6 cellular contexts compared by ENCODE assay signal in genomic region chr15:82474596-82475325, GRCh38. TPM values are rescaled to one million over a fixed set of nuclear protein-coding genes. Genes with fewer than 3 reads are reported as not detected.
A peak's percentile ranks its signal among the peaks of the same experiment; 100 is the strongest.
DNase-seq lines count a peak whose midpoint lies in the region; ATAC-seq, FAIRE-seq and TF ChIP-seq lines count a peak whose summit lies in the region.
"Not testable (repeated sequence)": the region's sequence is repeated elsewhere in the genome, so short reads cannot be mapped to it uniquely, and the experiment has no call there.

No MANE protein-coding gene starts in this region.

- not testable (repeated sequence) for H3K36me3 Mint-ChIP-seq in endodermal cell (ENCODE audit: low read depth); osteocyte (ENCODE audit: unreplicated experiment)

- H3K27me3 Mint-ChIP-seq in endodermal cell (ENCODE audit: insufficient read depth); osteocyte (ENCODE audit: unreplicated experiment): not testable (repeated sequence)

- not testable (repeated sequence) for H3K9me3 ChIP-seq in K562 (replicated peaks; ENCODE audit: control insufficient read depth, insufficient read depth, low read depth, low read length); endodermal cell (ENCODE audit: control insufficient read depth, low read length); sigmoid colon

- CTCF ChIA-PET in RWPE1 (lab: Yijun Ruan, JAX); K562 (lab: Yijun Ruan, JAX; ENCODE audit: low intra/inter-chr PET ratio): not testable (repeated sequence)

- intact Hi-C loops in K562 (cut with micrococcal nuclease); sigmoid colon (cut with DNase I): not testable (repeated sequence)

- H3K36me3 ChIP-seq in K562 (ENCODE audit: control insufficient read depth, insufficient read depth, low read length); endodermal cell (ENCODE audit: control insufficient read depth, insufficient read depth, low read length); sigmoid colon: not testable (repeated sequence)

- not testable (repeated sequence) for H3K4me1 Mint-ChIP-seq in endodermal cell; osteocyte (ENCODE audit: unreplicated experiment)

- not testable (repeated sequence) for TF ChIP-seq POLR2A in K562 (conservative IDR thresholded peaks at IDR 0.05); sigmoid colon (IDR thresholded peaks at IDR 0.05)

- H3K4me3 Mint-ChIP-seq in endodermal cell; osteocyte (ENCODE audit: unreplicated experiment): not testable (repeated sequence)

- H3K9me1 ChIP-seq in K562 (ENCODE audit: control insufficient read depth, insufficient read depth, low read length) = not testable (repeated sequence)

- not testable (repeated sequence) for DNase-seq in RWPE1 (ENCODE audit: low spot score); K562 (ENCODE audit: extremely low read depth in 1 of 4, low spot score in 3 of 4)
- DNase-seq in endodermal cell (peak; percentile 15), islet precursor cell (peak; percentile 9), osteocyte (ENCODE audit: extremely low spot score, unreplicated experiment) (peak; percentile 84), sigmoid colon (peak; percentile 54)

- H2AFZ ChIP-seq in K562 (ENCODE audit: low read depth, low read length) = not testable (repeated sequence)

- TF ChIP-seq CTCF in RWPE1 (conservative IDR thresholded peaks at IDR 0.05; ENCODE audit: low read depth); K562 (IDR thresholded peaks at IDR 0.05 in 2 of 3, conservative IDR thresholded peaks at IDR 0.05 in 1 of 3; ENCODE audit: insufficient read depth in 2 of 3, low read depth in 1 of 3, low read length in 3 of 3); endodermal cell (conservative IDR thresholded peaks at IDR 0.05); osteocyte (IDR thresholded peaks at IDR 0.05); sigmoid colon (IDR thresholded peaks at IDR 0.05): not testable (repeated sequence)

- TF ChIP-seq RAD21 in K562 (CRISPR knock-in tag; conservative IDR thresholded peaks at IDR 0.05 in 1 of 2, IDR thresholded peaks at IDR 0.05 in 1 of 2) = not testable (repeated sequence)

- ATAC-seq in K562 = not testable (repeated sequence)

- not testable (repeated sequence) for TF ChIP-seq EP300 in K562 (IDR thresholded peaks at IDR 0.05; ENCODE audit: low read length); sigmoid colon (IDR thresholded peaks at IDR 0.05)

- not testable (repeated sequence) for BruUV-seq in K562 (replicated peaks; lab: Mats Ljungman, UMichigan)

- not testable (repeated sequence) for H3K27ac Mint-ChIP-seq in endodermal cell; osteocyte (ENCODE audit: unreplicated experiment)

- H3K4me3 ChIP-seq in K562; endodermal cell (ENCODE audit: low read length); sigmoid colon: not testable (repeated sequence)

- not testable (repeated sequence) for H3K4me2 ChIP-seq in K562 (ENCODE audit: insufficient read depth, low read length)

- POLR2A ChIA-PET in RWPE1 (lab: Yijun Ruan, JAX; ENCODE audit: low non-redundant PET); K562 (lab: Yijun Ruan, JAX): not testable (repeated sequence)

- peaks cover 0 to 14% of the 10 kb centered on the region in 2 experiments; a peak in 2 of 5 replicates for H3K4me1 ChIP-seq in K562 (replicated peaks in 1 of 2; ENCODE audit: control insufficient read depth in 2 of 2, insufficient read depth in 2 of 2, low read length in 2 of 2)
- H3K4me1 ChIP-seq in endodermal cell (ENCODE audit: control insufficient read depth, insufficient read depth, low read length); sigmoid colon: not testable (repeated sequence)

- not testable (repeated sequence) for FAIRE-seq in K562 (lab: Jason Lieb, UNC)

- H3K9me3 Mint-ChIP-seq in endodermal cell; osteocyte (ENCODE audit: unreplicated experiment): not testable (repeated sequence)

- WGBS in K562 (ENCODE audit: insufficient coverage, low coverage, missing lambda C conversion rate) = 87% methylated on average over 5 of the region's 22 CpGs
- WGBS in endodermal cell (ENCODE audit: insufficient coverage in 1 of 2, insufficient read length in 1 of 2), 2 experiments = 100% methylated on average over 5 of the region's 22 CpGs; no CpG with 5 or more reads in 1 of the 2 experiments
- 89 to 95% methylated on average over 19 of the region's 22 CpGs for WGBS in sigmoid colon, 2 donors

- not testable (repeated sequence) for H3K27me3 ChIP-seq in K562 (ENCODE audit: control insufficient read depth in 2 of 2, insufficient read depth in 2 of 2, low read length in 2 of 2); endodermal cell (ENCODE audit: control insufficient read depth, insufficient read depth, low read length, poor library complexity, severe bottlenecking); sigmoid colon

- peak overlapping the region; percentile 20 for H3K27ac ChIP-seq in RWPE1
- not testable (repeated sequence) for H3K27ac ChIP-seq in K562 (ENCODE audit: extremely low read depth, low read depth, low read length); endodermal cell (ENCODE audit: low read depth, low read length); sigmoid colon

- not testable (repeated sequence) for H3K79me2 ChIP-seq in K562 (ENCODE audit: control insufficient read depth, insufficient read depth, low read length)

- not testable (repeated sequence) for H3K9ac ChIP-seq in K562 (ENCODE audit: insufficient read depth in 1 of 2, low read depth in 2 of 2, low read length in 2 of 2); endodermal cell (ENCODE audit: extremely low read depth, low read length, poor library complexity, severe bottlenecking)

- in situ Hi-C loops in K562 (cut with MboI) = loop anchor here (5.0 to 25.0 kb wide), 3 partner anchors 1728 to 2000 kb away; no protein-coding TSS in a partner anchor

- not testable (repeated sequence) for H4K20me1 ChIP-seq in K562 (replicated peaks; ENCODE audit: control insufficient read depth, insufficient read depth, low read length)

TF ChIP-seq in K562, 482 proteins besides CTCF, POLR2A, EP300 and RAD21:
- TF ChIP-seq POLR2G (IDR thresholded peaks at IDR 0.05; ENCODE audit: low read depth, low read length) = peak; percentile 47; the same call in 1 of the 2 replicates

RNA-seq across cellular contexts. Expression of gene GOLGA6L9, which starts 45.1 kb away (rescaled TPM):
- 8.5 and 32.2 TPM in 2 replicates for total RNA-seq in K562 (2011; cell fraction: chromatin; rRNA removed; ENCODE audit: low replicate concordance)
- 4.3 and 5.4 TPM in 2 replicates for total RNA-seq in K562 (2011; cell fraction: nucleolus; rRNA removed)
- 17.6 and 27.0 TPM in 2 replicates for total RNA-seq in K562 (2011; cell fraction: nucleoplasm; rRNA removed)
- 6.4 and 7.0 TPM in 2 replicates for total RNA-seq in K562 (2014; rRNA removed)
- total RNA-seq in K562 (2014; rRNA removed; fragmentation: Illumina TruSeq; extraction: Trizol) = 4.0 and 4.4 TPM in 2 replicates
- total RNA-seq in K562 (2015; rRNA removed; fragmentation: Illumina TruSeq; extraction: Trizol) = 4.9 and 5.8 TPM in 2 replicates
- 2.6 and 3.2 TPM in 2 replicates for total RNA-seq in K562 (2021)
- 5.7 and 6.8 TPM in 2 replicates for polyA plus RNA-seq in K562 (2011; rRNA removed)
- 0.72 and 1.5 TPM in 2 replicates for polyA plus RNA-seq in K562 (2011; cell fraction: cytosol; rRNA removed)
- 13.4 and 13.7 TPM in 2 replicates for polyA plus RNA-seq in K562 (2011; cell fraction: nucleus; rRNA removed)
- polyA plus RNA-seq in K562 (2012) = 4.4 and 8.5 TPM in 2 replicates
- polyA plus RNA-seq in K562 (2014; fragmentation: Illumina TruSeq; extraction: Trizol) = 6.7 and 7.0 TPM in 2 replicates
- 1 to 10 TPM; 1.1 to 1.2 TPM for polyA plus RNA-seq in K562 (2014; fragmentation: Nextera tagmentation; extraction: Ambion mirVana)
- polyA plus RNA-seq in K562 (2014; rRNA removed) = 7.9 and 11.4 TPM in 2 replicates
- 4.3 and 4.4 TPM in 2 replicates for polyA minus RNA-seq in K562 (2011; rRNA and poly(A)+ RNA removed)
- polyA minus RNA-seq in K562 (2011; cell fraction: cytosol; rRNA and poly(A)+ RNA removed) = 0.18 and 0.29 TPM in 2 replicates
- polyA minus RNA-seq in K562 (2011; cell fraction: nucleus; rRNA and poly(A)+ RNA removed) = 4.0 and 5.3 TPM in 2 replicates
- total RNA-seq in endodermal cell = 10 to 100 TPM in 1 of 2 donors, 1 to 10 TPM in 1; 8.1 to 11.4 TPM
- 12.4 TPM for polyA plus RNA-seq in endodermal cell (2013, experiment 1 of 2)
- 11.6 TPM for polyA plus RNA-seq in endodermal cell (2013, experiment 2 of 2)
- 2.6 and 2.8 TPM in 2 replicates for total RNA-seq in osteocyte
- total RNA-seq in sigmoid colon = 1 to 10 TPM; 3.6 to 5.3 (median 4.6) TPM
- polyA plus RNA-seq in sigmoid colon = 10 to 100 TPM in 1 of 3 donors, 1 to 10 TPM in 2; 1.2 to 18.3 (median 3.6) TPM
